ENCODE assay signal across 8 cellular contexts in genomic region chr1:156583821-156584622, GRCh38. TPM values are rescaled to one million over a fixed set of nuclear protein-coding genes. Genes with fewer than 3 reads are reported as not detected.
DNase-seq lines count a peak whose midpoint lies in the region; ATAC-seq and TF ChIP-seq lines count a peak whose summit lies in the region.

No MANE protein-coding gene starts in this region.

- H3K4me1 ChIP-seq in tibial artery, result no peaks in the 10 kb centered on the region

- intact Hi-C loops in tibial artery (cut with DNase I; ENCODE audit: low total_unique reads), result loop anchor here (5.0 kb wide), 1 partner anchor 73 kb away; no protein-coding TSS in a partner anchor

- H3K36me3 ChIP-seq in tibial artery, result no peaks in the 10 kb centered on the region

- no peak for ATAC-seq in HG03432 (IDR thresholded peaks at IDR 0.05; ENCODE audit: unreplicated experiment)

- H3K27me3 ChIP-seq in tibial artery, result peaks cover 0 to 2% of the 10 kb centered on the region in 2 donors

- no peaks in the 10 kb centered on the region for H3K9me3 ChIP-seq in tibial artery

- DNase-seq in DMS53 treated with DMSO at 0.1 percent for 48 hours (lab: John Stamatoyannopoulos, UW; ENCODE audit: unreplicated experiment) (peak; percentile 74), LoVo (ENCODE audit: low spot score) (peak; percentile 83), RPMI7951 (ENCODE audit: low read depth) (peak; percentile 70), activated T-helper 1 cell treated with Interleukin-2 at 50 U/mL for 16 hours (ENCODE audit: low read depth) (peak; percentile 41), fibroblast of pulmonary artery (ENCODE audit: low read depth) (peak; percentile 93), non-pigmented ciliary epithelial cell (ENCODE audit: low read depth) (peak; percentile 60), tibial artery (peak; percentile 76 to 79)

- TF ChIP-seq CTCF in fibroblast of pulmonary artery (IDR thresholded peaks at IDR 0.05; ENCODE audit: low read length, missing control alignments), result peak; percentile 93
- TF ChIP-seq CTCF in tibial artery (IDR thresholded peaks at IDR 0.05), result peak; percentile 86 to 89

- H3K27ac ChIP-seq in tibial artery, result no peak overlapping the region

- H3K4me3 ChIP-seq in fibroblast of pulmonary artery (replicated peaks; ENCODE audit: low read depth, low read length) (no peak overlapping the region), tibial artery (no peak overlapping the region)

RNA-seq across cellular contexts. Expression of gene TTC24, which starts 4.5 kb away (rescaled TPM):
- total RNA-seq in RPMI7951 (2014; rRNA removed; shearing (Covaris generic)), result not detected in 2 replicates

RNA-seq across cellular contexts. Expression of gene NAXE, which starts 7.6 kb away (rescaled TPM):
- 85.4 and 91.0 TPM in 2 replicates for total RNA-seq in RPMI7951 (2014; rRNA removed; shearing (Covaris generic))

RNA-seq across cellular contexts. Expression of gene IQGAP3, which starts 11.7 kb away (rescaled TPM):
- 32.8 and 35.5 TPM in 2 replicates for total RNA-seq in RPMI7951 (2014; rRNA removed; shearing (Covaris generic))

RNA-seq across cellular contexts. Expression of gene GPATCH4, which starts 17.3 kb away (rescaled TPM):
- 17.2 and 23.8 TPM in 2 replicates for total RNA-seq in RPMI7951 (2014; rRNA removed; shearing (Covaris generic))

RNA-seq across cellular contexts. Expression of gene HAPLN2, which starts 35.2 kb away (rescaled TPM):
- total RNA-seq in RPMI7951 (2014; rRNA removed; shearing (Covaris generic)), result not detected in 2 replicates

Comparison
In these comparisons a context has a peak if more than half of its experiments do, and no peak if none do; other contexts are left out.
1. DNase-seq: peak in every context shown above with its lines; median percentile 93 in fibroblast of pulmonary artery; 83 in LoVo; 78 in tibial artery; 74 in DMS53 treated with DMSO at 0.1 percent for 48 hours; 70 in RPMI7951; 60 in non-pigmented ciliary epithelial cell; 41 in activated T-helper 1 cell treated with Interleukin-2 at 50 U/mL for 16 hours.